In genomic region chr6:14965340-14966102, GRCh38 we compare ENCODE assay signal across 22 cellular contexts.
DNase-seq lines count a peak whose midpoint lies in the region; ATAC-seq and TF ChIP-seq lines count a peak whose summit lies in the region.
"Had no signal": no experiment of that assay in that cellular context is flagged by ENCODE, and none has a peak within 500 bp of the region (broad histone marks: within the 10 kb centered on the region; RNA-seq: fewer than 3 reads in every experiment).

No MANE protein-coding gene starts in this region.

- no peak overlapping the region for H3K4ac ChIP-seq in H9 (ENCODE audit: low read depth, low read length)

- peaks cover 0 to 10% of the 10 kb centered on the region in 2 experiments; a peak in 2 of 5 replicates for H3K9me3 Mint-ChIP-seq in H9
- peaks cover 12% of the 10 kb centered on the region for H3K9me3 Mint-ChIP-seq in WTC11

- H3K14ac ChIP-seq in H9 (ENCODE audit: insufficient read depth, low read length), result no peak overlapping the region

- no peak overlapping the region for H4K91ac ChIP-seq in H9 (ENCODE audit: insufficient read length, low read depth, low read length)

- no peak overlapping the region for H4K5ac ChIP-seq in H9 (ENCODE audit: insufficient read length, low read depth, low read length)

- H3K4me3 ChIP-seq in AG10803 (ENCODE audit: low read length), result no peak overlapping the region
- peak overlapping the region; percentile 7 for H3K4me3 ChIP-seq in neural cell (ENCODE audit: low read length)
- H3K4me3 ChIP-seq: BLaER1 treated with 17β-estradiol and CSF1 and Interleukin-3, amounts not matched to agents 10 nM and 100 nM; lung; skin epidermis; upper lobe of right lung had no signal

- no peak overlapping the region for H3K4me2 ChIP-seq in H9 (ENCODE audit: insufficient read depth, insufficient read length, low read length)
- H3K4me2 ChIP-seq in neural cell (ENCODE audit: low read length), result no peak overlapping the region
- H3K4me2 ChIP-seq: BLaER1 treated with 17β-estradiol and CSF1 and Interleukin-3, amounts not matched to agents 10 nM and 100 nM had no signal

- H3T11ph ChIP-seq in H9 (ENCODE audit: low read length), result no peak overlapping the region

- TF ChIP-seq CTCF in AG10803 (conservative IDR thresholded peaks at IDR 0.05; ENCODE audit: low read length) (no peak), H9 (conservative IDR thresholded peaks at IDR 0.05) (no peak), WTC11 (IDR thresholded peaks at IDR 0.05) (no peak), neural cell (IDR thresholded peaks at IDR 0.05; ENCODE audit: poor library complexity, severe bottlenecking) (no peak)

- H3K27me3 ChIP-seq in H9 (ENCODE audit: insufficient read depth, low read length), result no peaks in the 10 kb centered on the region
- H3K27me3 ChIP-seq in neural cell (ENCODE audit: insufficient read depth, low read depth, low read length), result no peaks in the 10 kb centered on the region
- H3K27me3 ChIP-seq: BLaER1 treated with 17β-estradiol and CSF1 and Interleukin-3, amounts not matched to agents 10 nM and 100 nM; upper lobe of right lung had no signal

- no peak for TF ChIP-seq RAD21 in neural cell (conservative IDR thresholded peaks at IDR 0.05)

- no peak overlapping the region for H2BK15ac ChIP-seq in H9 (ENCODE audit: low read depth, low read length)

- no peaks in the 10 kb centered on the region for H3K27me3 Mint-ChIP-seq in H9 (ENCODE audit: low read depth)
- no peaks in the 10 kb centered on the region for H3K27me3 Mint-ChIP-seq in WTC11 (ENCODE audit: low read depth)

- ATAC-seq in WTC11, result peak; percentile 9; the same call in 1 of the 2 replicates
- ATAC-seq: upper lobe of right lung had no signal

- no peak overlapping the region for H3K9ac ChIP-seq in H9 (ENCODE audit: extremely low read depth, insufficient read length, low read length)
- peak overlapping the region; percentile 15 for H3K9ac ChIP-seq in neural cell (ENCODE audit: low read length)
- H3K9ac ChIP-seq: BLaER1 treated with 17β-estradiol and CSF1 and Interleukin-3, amounts not matched to agents 10 nM and 100 nM had no signal

- H4K8ac ChIP-seq in H9 (replicated peaks; ENCODE audit: insufficient read length, low read depth, low read length), result no peak overlapping the region

- DNase-seq in AG10803 (ENCODE audit: low read depth), result peak; percentile 47
- no peak for DNase-seq in H9
- DNase-seq in WTC11 (ENCODE audit: low spot score), result no peak
- DNase-seq in CD1c-positive myeloid dendritic cell (ENCODE audit: extremely low spot score), result no peak
- no peak for DNase-seq in COR-L47 (lab: John Stamatoyannopoulos, UW)
- DNase-seq in hypothalamus (lab: John Stamatoyannopoulos, UW), result no peak
- no peak for DNase-seq in NCI-H2227 (lab: John Stamatoyannopoulos, UW; ENCODE audit: unreplicated experiment)
- DNase-seq: activated CD4-positive, alpha-beta T cell treated with anti-CD3 and anti-CD28 coated beads, Interleukin-2, amount 50 U/mL, for 4 hours; activated CD4-positive, CD25-positive, alpha-beta regulatory T cell; anterior cingulate cortex; GOT3; Kasumi-1; kidney; NCI-H187 treated with DMSO at 0.1 percent for 48 hours; stimulated activated CD4-positive, alpha-beta T cell treated with anti-CD3 and anti-CD28 coated beads, Interleukin-1b, Interleukin-23, amount 100 ng/mL, for 48 hours; SW 1271; upper lobe of right lung had no signal

- H3K27ac Mint-ChIP-seq in H9 (peak overlapping the region; percentile 41 to 87 (median 78); a peak in 6 of 7 replicates), WTC11 (peak overlapping the region; percentile 78)
- H3K27ac Mint-ChIP-seq: activated naive CD4-positive, alpha-beta T cell treated with anti-CD3 and anti-CD28 coated beads, Interleukin-2, amount 50 U/mL, for 72 hours had no signal

- no peak overlapping the region for H3K23ac ChIP-seq in H9 (ENCODE audit: insufficient read length, low read depth, low read length)

- no peaks in the 10 kb centered on the region for H3F3A ChIP-seq in neural cell (ENCODE audit: insufficient read depth, low read length, poor library complexity, severe bottlenecking)

- no peak overlapping the region for H2BK5ac ChIP-seq in H9 (ENCODE audit: insufficient read length, low read length)

- H2AK5ac ChIP-seq in H9 (ENCODE audit: insufficient read length, low read length), result no peak overlapping the region

- H3K36me3 Mint-ChIP-seq in H9 (ENCODE audit: insufficient read depth in 1 of 3, low read depth in 3 of 3) (peaks cover 2 to 8% (median 7%) of the 10 kb centered on the region in 3 experiments; a peak in 4 of 7 replicates), WTC11 (peaks cover 20% of the 10 kb centered on the region)
- H3K36me3 Mint-ChIP-seq: activated naive CD4-positive, alpha-beta T cell treated with anti-CD3 and anti-CD28 coated beads, Interleukin-2, amount 50 U/mL, for 72 hours had no signal

- peaks cover 2% of the 10 kb centered on the region for H3K79me1 ChIP-seq in H9 (ENCODE audit: insufficient read depth, low read depth, low read length, poor library complexity, severe bottlenecking)

- H3K23me2 ChIP-seq in H9 (ENCODE audit: insufficient read length, low read depth, low read length, poor library complexity, severe bottlenecking), result no peaks in the 10 kb centered on the region

- no peak overlapping the region for H2BK120ac ChIP-seq in H9 (ENCODE audit: low read depth, low read length, poor library complexity, severe bottlenecking)

- no peak overlapping the region for H2BK12ac ChIP-seq in H9 (ENCODE audit: insufficient read length, low read depth, low read length)

- no peaks in the 10 kb centered on the region for H3K9me2 ChIP-seq in neural cell (ENCODE audit: insufficient read depth, low read length)

- H3K27ac ChIP-seq in H9 (ENCODE audit: insufficient read length, low read depth, low read length) (peak overlapping the region; percentile 21), neural cell (ENCODE audit: low read length) (peak overlapping the region; percentile 15)
- H3K27ac ChIP-seq: BLaER1 treated with 17β-estradiol and CSF1 and Interleukin-3, amounts not matched to agents 10 nM and 100 nM; skin epidermis; upper lobe of right lung had no signal

- H3K36me3 ChIP-seq in neural cell (ENCODE audit: insufficient read depth, low read length), result no peaks in the 10 kb centered on the region
- H3K36me3 ChIP-seq: BLaER1 treated with 17β-estradiol and CSF1 and Interleukin-3, amounts not matched to agents 10 nM and 100 nM; upper lobe of right lung had no signal

- no CpG with 5 or more reads among the region's 10 CpGs for WGBS in H9 (ENCODE audit: extremely low coverage, insufficient read length, low lambda C conversion rate)

- no peak overlapping the region for H3K18ac ChIP-seq in H9 (ENCODE audit: insufficient read length, low read depth, low read length)

- CTCF ChIA-PET in WTC11 (lab: Charles Lee), result no interaction called here

- no peaks in the 10 kb centered on the region; the same call in 1 of the 2 replicates for H3K79me2 ChIP-seq in H9 (ENCODE audit: insufficient read depth, low read length)
- H3K79me2 ChIP-seq in neural cell (replicated peaks; ENCODE audit: insufficient read depth, low read length), result no peaks in the 10 kb centered on the region

- H4K20me1 ChIP-seq in H9 (ENCODE audit: control insufficient read depth, insufficient read depth, insufficient read length) (no peaks in the 10 kb centered on the region), neural cell (ENCODE audit: insufficient read depth) (no peaks in the 10 kb centered on the region)
- H4K20me1 ChIP-seq: BLaER1 treated with 17β-estradiol and CSF1 and Interleukin-3, amounts not matched to agents 10 nM and 100 nM had no signal

- peak; percentile 62 for TF ChIP-seq EP300 in neural cell (conservative IDR thresholded peaks at IDR 0.05; ENCODE audit: poor library complexity, severe bottlenecking)

- H2AFZ ChIP-seq in H9 (ENCODE audit: low read length), result no peak overlapping the region
- peak overlapping the region; percentile 30 for H2AFZ ChIP-seq in neural cell (ENCODE audit: low read depth, low read length)

- H2BK20ac ChIP-seq in H9 (ENCODE audit: low read depth, low read length, poor library complexity, severe bottlenecking), result peak overlapping the region; percentile 76

- peaks cover 44 to 46% of the 10 kb centered on the region in 2 experiments for H3K4me1 Mint-ChIP-seq in H9
- peaks cover 48% of the 10 kb centered on the region for H3K4me1 Mint-ChIP-seq in WTC11

- no peak overlapping the region for H3K56ac ChIP-seq in H9 (ENCODE audit: insufficient read length, low read depth, low read length)

- H3K9me3 ChIP-seq in H9 (ENCODE audit: control insufficient read depth, low read depth, low read length) (no peaks in the 10 kb centered on the region), neural cell (ENCODE audit: low read length) (no peaks in the 10 kb centered on the region)
- H3K9me3 ChIP-seq: upper lobe of right lung had no signal

- POLR2A ChIA-PET in WTC11 (lab: Charles Lee), result no interaction called here

- H3K4me3 Mint-ChIP-seq in H9 (no peak overlapping the region), WTC11 (no peak overlapping the region)

- peaks cover 24% of the 10 kb centered on the region; the same call in 1 of the 2 replicates for H3K4me1 ChIP-seq in H9 (ENCODE audit: insufficient read depth, low read length)

TF ChIP-seq in WTC11, 78 proteins besides CTCF, POLR2A, EP300 and RAD21 (continues in another document):
- no peak for TF ChIP-seq TP53 (CRISPR knock-in tag; IDR thresholded peaks at IDR 0.05)
- TF ChIP-seq ATF1 (CRISPR knock-in tag; IDR thresholded peaks at IDR 0.05), result no peak

TF ChIP-seq in neural cell, 6 proteins besides CTCF, POLR2A, EP300 and RAD21 (continues in another document):
- TF ChIP-seq REST (IDR thresholded peaks at IDR 0.05; ENCODE audit: borderline replicate concordance), result peak; percentile 56
